In genomic region chr20:59222239-59222981, GRCh38 we compare ENCODE assay signal across 8 cellular contexts. TPM values are rescaled to one million over a fixed set of nuclear protein-coding genes. Genes with fewer than 3 reads are reported as not detected.
A peak's percentile ranks its signal among the peaks of the same experiment; 100 is the strongest.
DNase-seq lines count a peak whose midpoint lies in the region; ATAC-seq and TF ChIP-seq lines count a peak whose summit lies in the region.

No MANE protein-coding gene starts in this region.

- TF ChIP-seq CTCF in osteoblast (IDR thresholded peaks at IDR 0.05; ENCODE audit: extremely low read depth, low read depth, low read length) (peak; percentile 85), suprapubic skin (IDR thresholded peaks at IDR 0.05) (peak; percentile 89 to 97)

- peak; percentile 64 to 83 (median 68) for DNase-seq in CD8-positive, alpha-beta memory T cell
- DNase-seq in Karpas-422 (peak; percentile 80), SK-N-MC (ENCODE audit: low read depth, low spot score) (peak; percentile 10), glomerular visceral epithelial cell (ENCODE audit: extremely low spot score) (peak; percentile 67), osteoblast (ENCODE audit: insufficient read length, low spot score, missing footprints) (peak; percentile 95), suprapubic skin (ENCODE audit: low spot score in 2 of 2) (peak in 1 of 2 donors; percentile 80)

- H3K4me2 ChIP-seq in Karpas-422 (ENCODE audit: low read depth, low read length, poor library complexity, severe bottlenecking) (peak overlapping the region; percentile 37), osteoblast (ENCODE audit: insufficient read depth, low read length) (peak overlapping the region; percentile 87)

- WGBS in suprapubic skin: 2% methylated on average over 31 of the region's 47 CpGs

- peaks cover 0 to 74% (median 16%) of the 10 kb centered on the region in 3 donors for H3K36me3 Mint-ChIP-seq in CD8-positive, alpha-beta memory T cell
- H3K36me3 Mint-ChIP-seq in activated naive CD4-positive, alpha-beta T cell treated with anti-CD3 and anti-CD28 coated beads, Interleukin-2, amount 50 U/mL, for 24 hours: peaks cover 7% of the 10 kb centered on the region

- H3K27ac Mint-ChIP-seq in CD8-positive, alpha-beta memory T cell: peak overlapping the region in 7 of 8 donors; percentile 6 to 91 (median 77)
- peak overlapping the region; percentile 90 for H3K27ac Mint-ChIP-seq in activated naive CD4-positive, alpha-beta T cell treated with anti-CD3 and anti-CD28 coated beads, Interleukin-2, amount 50 U/mL, for 24 hours

- ATAC-seq in GM21381 (IDR thresholded peaks at IDR 0.05; ENCODE audit: unreplicated experiment): peak; percentile 85

- no peaks in the 10 kb centered on the region for H3K27me3 ChIP-seq in CD8-positive, alpha-beta memory T cell (ENCODE audit: insufficient read depth, low read length, poor library complexity, severe bottlenecking)
- H3K27me3 ChIP-seq in Karpas-422 (ENCODE audit: low read length) (no peaks in the 10 kb centered on the region; the same call in 1 of the 2 replicates), osteoblast (ENCODE audit: insufficient read depth, low read length) (peaks cover 54% of the 10 kb centered on the region), suprapubic skin (peaks cover 21% of the 10 kb centered on the region)

- no peaks in the 10 kb centered on the region for H3K79me2 ChIP-seq in Karpas-422 (ENCODE audit: low read length)
- no peaks in the 10 kb centered on the region for H3K79me2 ChIP-seq in osteoblast (ENCODE audit: insufficient read depth, low read length)

- TF ChIP-seq POLR2A in suprapubic skin (IDR thresholded peaks at IDR 0.05): no peak

- H3K4me1 ChIP-seq in CD8-positive, alpha-beta memory T cell (ENCODE audit: insufficient read depth, low read length): peaks cover 16% of the 10 kb centered on the region
- H3K4me1 ChIP-seq in Karpas-422 (ENCODE audit: low read length) (no peaks in the 10 kb centered on the region), osteoblast (ENCODE audit: insufficient read depth, low read length) (peaks cover 16% of the 10 kb centered on the region), suprapubic skin (peaks cover 25% of the 10 kb centered on the region)

- no peaks in the 10 kb centered on the region for H3K9me3 Mint-ChIP-seq in CD8-positive, alpha-beta memory T cell
- H3K9me3 Mint-ChIP-seq in activated naive CD4-positive, alpha-beta T cell treated with anti-CD3 and anti-CD28 coated beads, Interleukin-2, amount 50 U/mL, for 24 hours: no peaks in the 10 kb centered on the region

- H3K27me3 Mint-ChIP-seq in CD8-positive, alpha-beta memory T cell: no peaks in the 10 kb centered on the region
- no peaks in the 10 kb centered on the region for H3K27me3 Mint-ChIP-seq in activated naive CD4-positive, alpha-beta T cell treated with anti-CD3 and anti-CD28 coated beads, Interleukin-2, amount 50 U/mL, for 24 hours

- no peaks in the 10 kb centered on the region for H3K9me2 ChIP-seq in Karpas-422 (replicated peaks; ENCODE audit: insufficient read depth, low read length)

- no peaks in the 10 kb centered on the region for H3K9me3 ChIP-seq in CD8-positive, alpha-beta memory T cell (ENCODE audit: low read length)
- H3K9me3 ChIP-seq in Karpas-422 (ENCODE audit: low read length): no peaks in the 10 kb centered on the region
- H3K9me3 ChIP-seq in SK-N-MC (ENCODE audit: low read depth, low read length): no peaks in the 10 kb centered on the region
- no peaks in the 10 kb centered on the region for H3K9me3 ChIP-seq in osteoblast (ENCODE audit: low read depth, low read length)
- H3K9me3 ChIP-seq in suprapubic skin: no peaks in the 10 kb centered on the region

- peaks cover 18 to 40% (median 20%) of the 10 kb centered on the region in 3 donors for H3K4me1 Mint-ChIP-seq in CD8-positive, alpha-beta memory T cell
- peaks cover 28% of the 10 kb centered on the region for H3K4me1 Mint-ChIP-seq in activated naive CD4-positive, alpha-beta T cell treated with anti-CD3 and anti-CD28 coated beads, Interleukin-2, amount 50 U/mL, for 24 hours

- H3K4me3 Mint-ChIP-seq in CD8-positive, alpha-beta memory T cell: peak overlapping the region; percentile 67 to 81 (median 74)
- peak overlapping the region; percentile 88 for H3K4me3 Mint-ChIP-seq in activated naive CD4-positive, alpha-beta T cell treated with anti-CD3 and anti-CD28 coated beads, Interleukin-2, amount 50 U/mL, for 24 hours

- peak overlapping the region; percentile 38 for H3K4me3 ChIP-seq in CD8-positive, alpha-beta memory T cell (ENCODE audit: low read length)
- H3K4me3 ChIP-seq in Karpas-422 (ENCODE audit: low read length) (peak overlapping the region; percentile 39), SK-N-MC (peak overlapping the region; percentile 81), osteoblast (ENCODE audit: insufficient read depth, low read length) (peak overlapping the region; percentile 69), suprapubic skin (peak overlapping the region; percentile 52)

- CTCF ChIA-PET in CD8-positive, alpha-beta memory T cell (lab: Charles Lee): interaction anchor here (0.6 to 3.8 kb wide), 22 partner anchors 8 to 357 kb away, joined by 3 to 31 read pairs (median 4); partner anchors contain the start of gene ATP5F1E

- peaks cover 5% of the 10 kb centered on the region for H3K36me3 ChIP-seq in CD8-positive, alpha-beta memory T cell (ENCODE audit: insufficient read depth, low read length)
- H3K36me3 ChIP-seq in Karpas-422 (ENCODE audit: insufficient read depth, low read length): no peaks in the 10 kb centered on the region
- no peaks in the 10 kb centered on the region for H3K36me3 ChIP-seq in SK-N-MC (ENCODE audit: insufficient read depth, low read length)
- H3K36me3 ChIP-seq in osteoblast (ENCODE audit: insufficient read depth, low read length): no peaks in the 10 kb centered on the region
- no peaks in the 10 kb centered on the region for H3K36me3 ChIP-seq in suprapubic skin

- no peak for TF ChIP-seq EP300 in suprapubic skin (IDR thresholded peaks at IDR 0.05)

- peak overlapping the region; percentile 29 for H3K9ac ChIP-seq in Karpas-422 (ENCODE audit: low read length)
- H3K9ac ChIP-seq in SK-N-MC (ENCODE audit: insufficient read length): peak overlapping the region; percentile 73

- H4K20me1 ChIP-seq in Karpas-422 (ENCODE audit: insufficient read depth, low read depth, low read length): no peaks in the 10 kb centered on the region
- H4K20me1 ChIP-seq in osteoblast (ENCODE audit: insufficient read depth, low read length): no peaks in the 10 kb centered on the region

- H2AFZ ChIP-seq in Karpas-422 (ENCODE audit: low read length): no peak overlapping the region; the same call in 1 of the 2 replicates
- H2AFZ ChIP-seq in osteoblast (ENCODE audit: low read length): peak overlapping the region; percentile 78

- no peak overlapping the region for H3K27ac ChIP-seq in CD8-positive, alpha-beta memory T cell (ENCODE audit: low read depth, low read length)
- H3K27ac ChIP-seq in Karpas-422 (ENCODE audit: low read length): no peak overlapping the region
- H3K27ac ChIP-seq in SK-N-MC: no peak overlapping the region
- H3K27ac ChIP-seq in osteoblast (ENCODE audit: low read depth, low read length): no peak overlapping the region
- H3K27ac ChIP-seq in suprapubic skin: no peak overlapping the region

- POLR2A ChIA-PET in CD8-positive, alpha-beta memory T cell (lab: Charles Lee): interaction anchor here (0.5 to 2.0 kb wide), 5 partner anchors 31 to 134 kb away, joined by 3 to 5 read pairs (median 4); no protein-coding TSS in a partner anchor

RNA-seq across cellular contexts. Expression of gene ZNF831, which starts 58.8 kb away (rescaled TPM):
- total RNA-seq in CD8-positive, alpha-beta memory T cell: 1 to 10 TPM; 6.4 to 6.9 TPM
- 12.1 TPM for polyA plus RNA-seq in CD8-positive, alpha-beta memory T cell
- total RNA-seq in Karpas-422 (2014; rRNA removed; shearing (Covaris generic); ENCODE audit: low replicate concordance): 0.11 TPM in 1 of 2 replicates, not detected in the other
- total RNA-seq in osteoblast: not detected in 2 replicates
- 1 to 10 TPM in 1 of 4 donors, under 1 TPM in 2, not detected in 1; 0.16 to 1.0 (median 0.34) TPM for total RNA-seq in suprapubic skin
